In the genomic region with DNA sequence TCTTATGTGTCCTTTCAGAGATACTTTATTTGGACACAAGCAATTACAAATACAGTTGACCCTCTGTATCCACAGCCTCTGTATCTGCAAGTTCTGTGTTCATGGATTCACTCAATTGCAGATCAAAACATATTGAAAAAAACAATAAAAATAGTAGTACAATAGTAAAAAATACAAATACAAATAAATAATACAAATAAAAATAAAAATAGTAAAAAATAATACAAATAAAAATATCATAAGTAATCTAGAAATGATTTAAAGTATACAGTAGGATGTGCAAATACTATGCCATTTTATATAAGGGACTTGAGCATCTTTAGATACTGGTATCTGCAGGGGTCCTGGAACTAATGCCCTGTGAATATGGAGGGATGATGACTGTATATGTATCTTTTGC, we compare ENCODE assay signal across 1 cellular context.
TF ChIP-seq lines count a peak whose summit lies in the region.

No MANE protein-coding gene starts in this region.

TF ChIP-seq in HepG2, 621 proteins besides CTCF, POLR2A, EP300 and RAD21:
- TF ChIP-seq SAFB2 (CRISPR knock-in tag; IDR thresholded peaks at IDR 0.05; ENCODE audit: borderline replicate concordance, low read depth), result no peak
- TF ChIP-seq, protein P1, sequence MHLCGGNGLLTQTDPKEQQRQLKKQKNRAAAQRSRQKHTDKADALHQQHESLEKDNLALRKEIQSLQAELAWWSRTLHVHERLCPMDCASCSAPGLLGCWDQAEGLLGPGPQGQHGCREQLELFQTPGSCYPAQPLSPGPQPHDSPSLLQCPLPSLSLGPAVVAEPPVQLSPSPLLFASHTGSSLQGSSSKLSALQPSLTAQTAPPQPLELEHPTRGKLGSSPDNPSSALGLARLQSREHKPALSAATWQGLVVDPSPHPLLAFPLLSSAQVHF (CRISPR knock-in tag; IDR thresholded peaks at IDR 0.05), result no peak
